ENCODE assay signal across 24 cellular contexts in the genomic region with DNA sequence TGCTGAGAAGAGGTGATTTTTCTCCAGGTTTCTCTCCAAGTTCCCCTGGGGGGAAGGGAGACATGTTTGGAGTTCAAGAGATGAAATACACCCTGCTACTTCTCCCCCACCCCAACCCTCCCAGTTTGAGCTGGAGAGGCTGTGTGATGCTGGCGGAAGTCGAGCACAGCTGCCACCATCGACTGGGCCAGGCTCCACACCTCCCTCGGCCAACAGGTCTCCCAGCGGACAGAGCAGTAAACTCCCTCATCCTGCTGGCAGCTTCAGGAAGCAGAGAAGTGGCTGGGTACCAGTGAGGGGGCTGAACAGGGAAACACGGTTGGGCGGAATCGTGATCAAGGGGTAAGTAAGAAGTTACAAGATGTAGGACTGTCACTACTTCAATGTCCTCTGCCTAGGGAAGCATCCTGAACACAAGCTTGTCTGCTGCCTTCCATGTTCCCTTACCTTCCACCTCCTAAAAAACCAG. TPM values are rescaled to one million over a fixed set of nuclear protein-coding genes. Genes with fewer than 3 reads are reported as not detected.
"Had no signal": no experiment of that assay in that cellular context is flagged by ENCODE, and none has a peak within 500 bp of the region (broad histone marks: within the 10 kb centered on the region; RNA-seq: fewer than 3 reads in every experiment).

No MANE protein-coding gene starts in this region.

- DNase-seq: activated CD4-positive, alpha-beta T cell treated with anti-CD3 and anti-CD28 coated beads for 36 hours; activated CD4-positive, alpha-beta T cell treated with anti-CD3 and anti-CD28 coated beads, Interleukin-2, amount 50 U/mL, for 48 hours; activated naive CD4-positive, alpha-beta T cell; activated naive CD8-positive, alpha-beta T cell treated with anti-CD3 and anti-CD28 coated beads, Interleukin-2, amount 10 ng/mL, durations not matched to agents 7 days and 5 days; anterior cingulate cortex; colonic mucosa; heart right ventricle; left ventricle myocardium inferior; mesenchymal stem cell; mucosa of descending colon; naive B cell; ovary; spleen; stimulated activated CD4-positive, alpha-beta T cell treated with anti-CD3 and anti-CD28 coated beads, Interleukin-4, amount 100 ng/mL, for 4 hours; stimulated activated naive CD4-positive, alpha-beta T cell; SW 1271; tibial artery had no signal

- H3K4me3 Mint-ChIP-seq: activated CD4-positive, alpha-beta T cell treated with anti-CD3 and anti-CD28 coated beads for 36 hours; activated naive CD8-positive, alpha-beta T cell treated with anti-CD3 and anti-CD28 coated beads, Interleukin-2, amount 10 ng/mL, durations not matched to agents 7 days and 5 days; activated T-helper 17 cell treated with anti-CD3 and anti-CD28 coated beads, Interleukin-2, amount 50 U/mL, for 72 hours; central memory CD8-positive, alpha-beta T cell; naive B cell; WTC11 had no signal

- H3K9me3 Mint-ChIP-seq: activated naive CD8-positive, alpha-beta T cell treated with anti-CD3 and anti-CD28 coated beads, Interleukin-2, amount 10 ng/mL, durations not matched to agents 7 days and 5 days; activated T-helper 17 cell treated with anti-CD3 and anti-CD28 coated beads, Interleukin-2, amount 50 U/mL, for 72 hours; central memory CD8-positive, alpha-beta T cell; naive B cell; WTC11 had no signal

- H3K27ac ChIP-seq: brain microvascular endothelial cell, colonic mucosa, gastroesophageal sphincter, heart right ventricle, left ventricle myocardium inferior, ovary, spleen, tibial artery, vagina had no signal

- ATAC-seq: activated CD4-positive, alpha-beta T cell treated with anti-CD3 and anti-CD28 coated beads for 36 hours; activated T-helper 17 cell treated with anti-CD3 and anti-CD28 coated beads, Interleukin-2, amount 50 U/mL, for 72 hours; gastroesophageal sphincter; mucosa of descending colon; WTC11 had no signal

- H3K4me1 Mint-ChIP-seq: activated CD4-positive, alpha-beta T cell treated with anti-CD3 and anti-CD28 coated beads for 36 hours; central memory CD8-positive, alpha-beta T cell had no signal

- H3K27me3 ChIP-seq: brain microvascular endothelial cell, colonic mucosa, gastroesophageal sphincter, heart right ventricle, ovary, spleen, tibial artery, vagina had no signal

- H3K36me3 ChIP-seq: ovary had no signal

- H3K9me3 ChIP-seq: colonic mucosa, gastroesophageal sphincter, heart right ventricle, left ventricle myocardium inferior, mucosa of descending colon, ovary, spleen, tibial artery, vagina had no signal

- H3K27me3 Mint-ChIP-seq: activated CD4-positive, alpha-beta T cell treated with anti-CD3 and anti-CD28 coated beads for 36 hours; activated naive CD8-positive, alpha-beta T cell treated with anti-CD3 and anti-CD28 coated beads, Interleukin-2, amount 10 ng/mL, durations not matched to agents 7 days and 5 days; activated T-helper 17 cell treated with anti-CD3 and anti-CD28 coated beads, Interleukin-2, amount 50 U/mL, for 72 hours; central memory CD8-positive, alpha-beta T cell; naive B cell had no signal

- H3K4me1 ChIP-seq: colonic mucosa, gastroesophageal sphincter, heart right ventricle, left ventricle myocardium inferior, spleen, tibial artery, vagina had no signal

- H3K27ac Mint-ChIP-seq: activated naive CD8-positive, alpha-beta T cell treated with anti-CD3 and anti-CD28 coated beads, Interleukin-2, amount 10 ng/mL, durations not matched to agents 7 days and 5 days had no signal

- H3K4me3 ChIP-seq: colonic mucosa, gastroesophageal sphincter, heart right ventricle, left ventricle myocardium inferior, mucosa of descending colon, ovary, spleen, tibial artery, vagina had no signal

RNA-seq across cellular contexts. Expression of a gene that starts 6.6 kb away (rescaled TPM):
- total RNA-seq: gastroesophageal sphincter, left ventricle myocardium inferior, vagina had no signal

RNA-seq across cellular contexts. Expression of a gene that starts 40.1 kb away (rescaled TPM):
- total RNA-seq: activated T-helper 17 cell treated with anti-CD3 and anti-CD28 coated beads, Interleukin-2, amount 50 U/mL, for 72 hours; T-helper 2 cell treated with Interferon-gamma antibody and Interleukin-4, amounts not matched to agents 100 ng/mL and 5 ng/mL, for 36 hours had no signal
